In genomic region chr10:71707240-71707789, GRCh38 we compare ENCODE assay signal across 21 cellular contexts. TPM values are rescaled to one million over a fixed set of nuclear protein-coding genes. Genes with fewer than 3 reads are reported as not detected.
"Had no signal": no experiment of that assay in that cellular context is flagged by ENCODE, and none has a peak within 500 bp of the region (broad histone marks: within the 10 kb centered on the region; RNA-seq: fewer than 3 reads in every experiment).

No MANE protein-coding gene starts in this region.

- H3K9me3 ChIP-seq: breast epithelium, esophagus squamous epithelium, gastrocnemius medialis, left ventricle myocardium inferior, transverse colon, uterus had no signal

- H3K4me1 ChIP-seq: breast epithelium had no signal

- H3K36me3 Mint-ChIP-seq: activated CD4-positive, alpha-beta memory T cell treated with anti-CD3 and anti-CD28 coated beads for 36 hours; activated CD8-positive, alpha-beta memory T cell treated with anti-CD3 and anti-CD28 coated beads, Interleukin-2, amount 10 ng/mL, durations not matched to agents 7 days and 5 days; activated naive CD4-positive, alpha-beta T cell treated with anti-CD3 and anti-CD28 coated beads, Interleukin-2, amount 50 U/mL, for 24 hours; natural killer cell treated with Interleukin-12 subunit alpha and Interleukin-12 subunit beta and Interleukin-15 and Interleukin-18, amount 100 ng/mL, for 72 hours; T-cell; WTC11 had no signal

- DNase-seq: activated CD4-positive, alpha-beta memory T cell treated with anti-CD3 and anti-CD28 coated beads for 36 hours; activated CD4-positive, alpha-beta T cell treated with anti-CD3 and anti-CD28 coated beads for 36 hours; activated gamma-delta T cell treated with Interleukin-2 at 50 U/mL for 16 hours; cerebellar nuclear complex; esophagus squamous epithelium; gastrocnemius medialis; kidney glomerular epithelial cell; left ventricle myocardium inferior; stimulated activated CD4-positive, alpha-beta T cell treated with anti-CD3 and anti-CD28 coated beads, Interleukin-12 subunit alpha, Interleukin-12 subunit beta, amount 100 ng/mL, for 4 hours; transverse colon; uterus had no signal

- ATAC-seq: gastrocnemius medialis had no signal

- H3K27me3 ChIP-seq: breast epithelium, esophagus squamous epithelium, gastrocnemius medialis, transverse colon, uterus had no signal

- H3K4me1 Mint-ChIP-seq: endodermal cell, WTC11 had no signal

- H3K27ac ChIP-seq: breast epithelium, coronary artery, esophagus squamous epithelium, gastrocnemius medialis, left ventricle myocardium inferior, transverse colon, uterus had no signal

- H3K4me3 ChIP-seq: breast epithelium, coronary artery, esophagus squamous epithelium, gastrocnemius medialis, left ventricle myocardium inferior, transverse colon, uterus had no signal

- H3K27ac Mint-ChIP-seq: activated CD4-positive, alpha-beta memory T cell treated with anti-CD3 and anti-CD28 coated beads for 36 hours; activated CD4-positive, alpha-beta T cell treated with anti-CD3 and anti-CD28 coated beads for 36 hours; endodermal cell; natural killer cell treated with Interleukin-12 subunit alpha and Interleukin-12 subunit beta and Interleukin-15 and Interleukin-18, amount 100 ng/mL, for 72 hours; WTC11 had no signal

- H3K4me3 Mint-ChIP-seq: activated CD4-positive, alpha-beta memory T cell treated with anti-CD3 and anti-CD28 coated beads for 36 hours; activated CD4-positive, alpha-beta T cell treated with anti-CD3 and anti-CD28 coated beads for 36 hours; activated CD8-positive, alpha-beta memory T cell treated with anti-CD3 and anti-CD28 coated beads, Interleukin-2, amount 10 ng/mL, durations not matched to agents 7 days and 5 days; activated naive CD4-positive, alpha-beta T cell treated with anti-CD3 and anti-CD28 coated beads, Interleukin-2, amount 50 U/mL, for 24 hours; endodermal cell; natural killer cell treated with Interleukin-12 subunit alpha and Interleukin-12 subunit beta and Interleukin-15 and Interleukin-18, amount 100 ng/mL, for 72 hours; T-cell; WTC11 had no signal

- H3K36me3 ChIP-seq: breast epithelium, esophagus squamous epithelium, gastrocnemius medialis, left ventricle myocardium inferior, transverse colon, uterus had no signal

- H3K27me3 Mint-ChIP-seq: activated CD4-positive, alpha-beta memory T cell treated with anti-CD3 and anti-CD28 coated beads for 36 hours; activated CD4-positive, alpha-beta T cell treated with anti-CD3 and anti-CD28 coated beads for 36 hours; activated CD8-positive, alpha-beta memory T cell treated with anti-CD3 and anti-CD28 coated beads, Interleukin-2, amount 10 ng/mL, durations not matched to agents 7 days and 5 days; activated naive CD4-positive, alpha-beta T cell treated with anti-CD3 and anti-CD28 coated beads, Interleukin-2, amount 50 U/mL, for 24 hours; natural killer cell treated with Interleukin-12 subunit alpha and Interleukin-12 subunit beta and Interleukin-15 and Interleukin-18, amount 100 ng/mL, for 72 hours; T-cell had no signal

- H3K9me3 Mint-ChIP-seq: activated CD4-positive, alpha-beta memory T cell treated with anti-CD3 and anti-CD28 coated beads for 36 hours; activated naive CD4-positive, alpha-beta T cell treated with anti-CD3 and anti-CD28 coated beads, Interleukin-2, amount 50 U/mL, for 24 hours; endodermal cell; natural killer cell treated with Interleukin-12 subunit alpha and Interleukin-12 subunit beta and Interleukin-15 and Interleukin-18, amount 100 ng/mL, for 72 hours; T-cell; WTC11 had no signal

RNA-seq across cellular contexts. Expression of gene C10orf105, which starts 12.3 kb away (rescaled TPM):
- total RNA-seq: gastrocnemius medialis; lung microvascular endothelial cell; natural killer cell treated with Interleukin-12 subunit alpha and Interleukin-12 subunit beta and Interleukin-15 and Interleukin-18, amount 100 ng/mL, for 72 hours; skeletal muscle tissue had no signal
